In the genomic region with DNA sequence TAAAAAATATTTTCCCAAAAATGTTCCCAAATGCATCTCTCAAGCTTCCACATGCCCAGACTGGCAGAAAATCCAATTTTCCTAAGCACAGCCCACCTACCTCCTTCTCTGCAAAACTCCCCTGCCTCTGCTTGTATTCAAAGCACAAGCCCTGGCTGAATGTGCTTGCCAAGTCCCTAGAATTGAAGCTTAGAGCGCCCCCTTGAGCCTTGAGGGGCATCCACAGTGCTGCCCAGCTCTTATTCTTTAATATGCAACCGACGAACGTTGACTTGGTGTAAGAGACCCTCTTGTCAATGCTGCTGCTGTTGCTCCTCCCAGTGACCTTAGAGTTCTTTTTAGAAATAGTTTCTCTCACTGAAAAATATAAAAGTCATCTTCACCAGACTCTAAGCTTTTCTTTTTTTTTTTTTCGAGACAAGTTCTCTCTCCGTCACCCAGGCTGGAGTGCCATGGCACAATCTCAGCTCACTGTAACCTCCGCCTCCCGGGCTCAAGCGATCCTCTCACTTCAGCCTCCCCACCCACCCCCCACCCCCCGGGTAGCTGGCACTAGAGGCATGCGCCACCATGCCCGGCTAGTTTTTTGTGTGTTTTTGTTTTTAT, we compare ENCODE assay signal across 8 cellular contexts.
DNase-seq lines count a peak whose midpoint lies in the region; ATAC-seq, FAIRE-seq and TF ChIP-seq lines count a peak whose summit lies in the region.

No MANE protein-coding gene starts in this region.

- TF ChIP-seq CTCF in astrocyte (IDR thresholded peaks at IDR 0.05; ENCODE audit: insufficient read depth, low read depth, low read length) (peak; percentile 89), gastrocnemius medialis (IDR thresholded peaks at IDR 0.05 in 4 of 5, conservative IDR thresholded peaks at IDR 0.05 in 1 of 5) (peak; percentile 38 to 79 (median 68))

- no peaks in the 10 kb centered on the region for H3K36me3 Mint-ChIP-seq in astrocyte (ENCODE audit: low read depth, unreplicated experiment)

- FAIRE-seq in astrocyte (lab: Jason Lieb, UNC), result no peak

- DNase-seq in A172 (ENCODE audit: low spot score) (peak; percentile 66), NCI-H187 treated with DMSO at 0.1 percent for 48 hours (lab: John Stamatoyannopoulos, UW) (peak; percentile 49), T-helper 22 cell (ENCODE audit: low read depth) (peak; percentile 42), astrocyte (ENCODE audit: low read depth) (peak; percentile 60), hepatic stellate cell (ENCODE audit: low spot score) (peak; percentile 43), gastrocnemius medialis (peak; percentile 34 to 51)

- intact Hi-C loops in gastrocnemius medialis (cut with DNase I; ENCODE audit: low total_unique reads), result loop anchor here (1.0 kb wide), 1 partner anchor 130 kb away; no protein-coding TSS in a partner anchor

- no peaks in the 10 kb centered on the region for H3K79me2 ChIP-seq in astrocyte (ENCODE audit: insufficient read depth, low read length)

- no peak overlapping the region for H3K4me2 ChIP-seq in astrocyte (ENCODE audit: low read length)

- peaks cover 7% of the 10 kb centered on the region for H3K9me3 Mint-ChIP-seq in astrocyte (ENCODE audit: unreplicated experiment)

- H3K9ac ChIP-seq in astrocyte (ENCODE audit: low read length), result no peak overlapping the region

- no peaks in the 10 kb centered on the region for H3K4me1 Mint-ChIP-seq in astrocyte (ENCODE audit: low read depth, unreplicated experiment)

- H3K4me3 ChIP-seq in astrocyte (ENCODE audit: insufficient read depth, low read depth, low read length) (no peak overlapping the region), gastrocnemius medialis (no peak overlapping the region)

- H4K20me1 ChIP-seq in astrocyte (ENCODE audit: insufficient read depth, low read length), result no peaks in the 10 kb centered on the region

- H3K9me3 ChIP-seq in astrocyte (ENCODE audit: insufficient read depth, low read depth, low read length) (no peaks in the 10 kb centered on the region), gastrocnemius medialis (no peaks in the 10 kb centered on the region)

- H3K4me3 Mint-ChIP-seq in astrocyte (ENCODE audit: unreplicated experiment), result no peak overlapping the region

- in situ Hi-C loops in gastrocnemius medialis (cut with MboI; ENCODE audit: low sequenced_read_pairs in 4 of 4), result loop anchor here in 2 of 4 donors (25.0 kb wide), 2 partner anchors 124 to 374 kb away; partner anchors contain the start of genes ABTB2 (in 1 of the 2) and NAT10 (in 1 of the 2)

- H3K36me3 ChIP-seq in astrocyte (ENCODE audit: insufficient read depth, low read length) (no peaks in the 10 kb centered on the region), gastrocnemius medialis (no peaks in the 10 kb centered on the region)

- no peak overlapping the region for H2AFZ ChIP-seq in astrocyte (ENCODE audit: low read depth, low read length)

- H3K4me1 ChIP-seq in astrocyte (ENCODE audit: insufficient read depth, low read length) (no peaks in the 10 kb centered on the region), gastrocnemius medialis (no peaks in the 10 kb centered on the region)

- H3K27me3 ChIP-seq in astrocyte (ENCODE audit: insufficient read depth, low read length), result no peaks in the 10 kb centered on the region
- H3K27me3 ChIP-seq in gastrocnemius medialis, result no peaks in the 10 kb centered on the region

- no peak overlapping the region for H3K27ac Mint-ChIP-seq in astrocyte (ENCODE audit: unreplicated experiment)

- H3K27ac ChIP-seq in astrocyte (ENCODE audit: low read depth, low read length) (no peak overlapping the region), gastrocnemius medialis (no peak overlapping the region)

- no peak for TF ChIP-seq POLR2A in gastrocnemius medialis (IDR thresholded peaks at IDR 0.05)

- peak; percentile 60 for ATAC-seq in GM18870 (IDR thresholded peaks at IDR 0.05; ENCODE audit: unreplicated experiment)
- ATAC-seq in gastrocnemius medialis, result peak in 1 of 2 donors; percentile 79
- ATAC-seq in GM21390 (IDR thresholded peaks at IDR 0.05; ENCODE audit: unreplicated experiment), result no peak

- no peaks in the 10 kb centered on the region for H3K27me3 Mint-ChIP-seq in astrocyte (ENCODE audit: low read depth, unreplicated experiment)
